Comparison of ENCODE assay signal across 7 cellular contexts in genomic region chr11:58923300-58923788, GRCh38. TPM values are rescaled to one million over a fixed set of nuclear protein-coding genes. Genes with fewer than 3 reads are reported as not detected.
A peak's percentile ranks its signal among the peaks of the same experiment; 100 is the strongest.
DNase-seq lines count a peak whose midpoint lies in the region; ATAC-seq and TF ChIP-seq lines count a peak whose summit lies in the region.

No MANE protein-coding gene starts in this region.

- DNase-seq in DMS153 (lab: John Stamatoyannopoulos, UW), result peak; percentile 42
- peak; percentile 89 for DNase-seq in epithelial cell of proximal tubule (ENCODE audit: low read depth)

- ATAC-seq in GM18870 (IDR thresholded peaks at IDR 0.05; ENCODE audit: unreplicated experiment), result peak; percentile 76
- ATAC-seq in HG02981 (IDR thresholded peaks at IDR 0.05; ENCODE audit: unreplicated experiment), result peak; percentile 89
- no peak for ATAC-seq in HG03457 (IDR thresholded peaks at IDR 0.05; ENCODE audit: unreplicated experiment)

- no peaks in the 10 kb centered on the region for H3F3A ChIP-seq in OCI-LY1 (ENCODE audit: insufficient read depth, low read length)

- H3K27me3 ChIP-seq in OCI-LY1 (ENCODE audit: insufficient read depth, low read length) (no peaks in the 10 kb centered on the region), parathyroid adenoma (ENCODE audit: control insufficient read depth, insufficient read depth, low read length) (no peaks in the 10 kb centered on the region)

- H3K9me3 ChIP-seq in OCI-LY1 (ENCODE audit: low read length) (no peaks in the 10 kb centered on the region; the same call in 1 of the 2 replicates), parathyroid adenoma (ENCODE audit: control insufficient read depth, low read length) (no peaks in the 10 kb centered on the region)

- H3K27ac ChIP-seq in OCI-LY1 (ENCODE audit: low read depth, low read length, poor library complexity, severe bottlenecking), result no peak overlapping the region
- no peak overlapping the region for H3K27ac ChIP-seq in parathyroid adenoma

- H4K20me1 ChIP-seq in OCI-LY1 (ENCODE audit: insufficient read depth, low read length), result no peaks in the 10 kb centered on the region

- H3K36me3 ChIP-seq in OCI-LY1 (ENCODE audit: insufficient read depth, low read length) (no peaks in the 10 kb centered on the region), parathyroid adenoma (ENCODE audit: control insufficient read depth, insufficient read depth, low read length) (no peaks in the 10 kb centered on the region)

- H3K4me2 ChIP-seq in OCI-LY1 (ENCODE audit: low read length) (no peak overlapping the region), parathyroid adenoma (ENCODE audit: low read length) (no peak overlapping the region)

- no peaks in the 10 kb centered on the region for H3K9me2 ChIP-seq in OCI-LY1 (ENCODE audit: low read depth, low read length)

- H3K4me3 ChIP-seq in OCI-LY1 (ENCODE audit: low read depth, low read length, poor library complexity, severe bottlenecking) (no peak overlapping the region), epithelial cell of proximal tubule (ENCODE audit: low read depth, low read length) (peak overlapping the region; percentile 28), parathyroid adenoma (ENCODE audit: low read depth, low read length) (no peak overlapping the region)

- H3K79me2 ChIP-seq in OCI-LY1 (ENCODE audit: insufficient read depth, low read length) (no peaks in the 10 kb centered on the region), parathyroid adenoma (no peaks in the 10 kb centered on the region)

- peaks cover 22% of the 10 kb centered on the region for H3K4me1 ChIP-seq in OCI-LY1 (ENCODE audit: insufficient read depth, low read length, severe bottlenecking)
- no peaks in the 10 kb centered on the region for H3K4me1 ChIP-seq in parathyroid adenoma

- H2AFZ ChIP-seq in OCI-LY1 (ENCODE audit: low read length) (no peak overlapping the region), parathyroid adenoma (peak overlapping the region; percentile 56)

- no peak overlapping the region for H3K9ac ChIP-seq in OCI-LY1 (ENCODE audit: low read length)
- H3K9ac ChIP-seq in parathyroid adenoma, result no peak overlapping the region

- TF ChIP-seq CTCF in OCI-LY1 (IDR thresholded peaks at IDR 0.05; ENCODE audit: low read length) (peak; percentile 62), epithelial cell of proximal tubule (conservative IDR thresholded peaks at IDR 0.05; ENCODE audit: low read depth, low read length) (peak; percentile 54), parathyroid adenoma (IDR thresholded peaks at IDR 0.05) (no peak)

RNA-seq across cellular contexts. Expression of gene GLYATL1, which starts 15.9 kb away (rescaled TPM):
- total RNA-seq in epithelial cell of proximal tubule, result 1.7 and 5.0 TPM in 2 replicates
